ENCODE assay signal across 14 cellular contexts in genomic region chr2:46337208-46337994, GRCh38. TPM values are rescaled to one million over a fixed set of nuclear protein-coding genes. Genes with fewer than 3 reads are reported as not detected.
A peak's percentile ranks its signal among the peaks of the same experiment; 100 is the strongest.
DNase-seq lines count a peak whose midpoint lies in the region; ATAC-seq, FAIRE-seq and TF ChIP-seq lines count a peak whose summit lies in the region.
"Had no signal": no experiment of that assay in that cellular context is flagged by ENCODE, and none has a peak within 500 bp of the region (broad histone marks: within the 10 kb centered on the region; RNA-seq: fewer than 3 reads in every experiment).

No MANE protein-coding gene starts in this region.

- CTCF ChIA-PET in mammary epithelial cell (lab: Charles Lee; ENCODE audit: low non-redundant PET), result interaction anchor here (0.6 kb wide), 1 partner anchor 41 kb away, joined by 8 read pairs; no protein-coding TSS in a partner anchor

- no peaks in the 10 kb centered on the region for H4K20me1 ChIP-seq in mammary epithelial cell (ENCODE audit: insufficient read depth, low read length)

- dilution Hi-C loops in mammary epithelial cell (cut with HindIII; ENCODE audit: low sequenced_read_pairs), result no loop called here

- H3K9me3 ChIP-seq in heart right ventricle (no peaks in the 10 kb centered on the region), mammary epithelial cell (replicated peaks; ENCODE audit: insufficient read depth, low read length) (no peaks in the 10 kb centered on the region), mucosa of stomach (ENCODE audit: control insufficient read depth, low read length) (no peaks in the 10 kb centered on the region), upper lobe of left lung (no peaks in the 10 kb centered on the region)

- no peaks in the 10 kb centered on the region for H3K36me3 ChIP-seq in heart right ventricle
- no peaks in the 10 kb centered on the region for H3K36me3 ChIP-seq in mammary epithelial cell (ENCODE audit: insufficient read depth, low read length)
- no peaks in the 10 kb centered on the region for H3K36me3 ChIP-seq in mucosa of stomach (ENCODE audit: control insufficient read depth, insufficient read depth, low read length)
- peaks cover 0 to 5% (median 0%) of the 10 kb centered on the region in 4 donors for H3K36me3 ChIP-seq in upper lobe of left lung

- DNase-seq in heart right ventricle (no peak), Right ventricle myocardium superior (no peak), mammary epithelial cell (peak; percentile 24), upper lobe of left lung (no peak), GM12891 (ENCODE audit: insufficient read length, low spot score) (no peak)
- DNase-seq: activated CD4-positive, CD25-positive, alpha-beta regulatory T cell; AML-193; glutamatergic neuron; Karpas-422 had no signal

- WGBS in heart right ventricle, 2 donors, result 50 to 65% methylated on average over 11 of the region's 11 CpGs
- 29% methylated on average over 9 of the region's 11 CpGs for WGBS in mammary epithelial cell (ENCODE audit: low coverage, missing lambda C conversion rate)
- WGBS in upper lobe of left lung, 2 donors, result 45 to 55% methylated on average over 11 of the region's 11 CpGs

- peaks cover 85% of the 10 kb centered on the region for H3K79me2 ChIP-seq in mammary epithelial cell (ENCODE audit: insufficient read depth, low read length)

- H3K27ac ChIP-seq in heart right ventricle (peak overlapping the region; percentile 30 to 91 (median 85)), mammary epithelial cell (ENCODE audit: insufficient read depth, low read depth, low read length) (no peak overlapping the region), upper lobe of left lung (peak overlapping the region; percentile 70 to 83 (median 78))

- no peak for TF ChIP-seq POLR2A in upper lobe of left lung (IDR thresholded peaks at IDR 0.05)
- no peak for TF ChIP-seq POLR2A in GM12891 (IDR thresholded peaks at IDR 0.05; ENCODE audit: low read depth, low read length)

- TF ChIP-seq CTCF in heart right ventricle (IDR thresholded peaks at IDR 0.05), result no peak
- peak in 1 of 2 donors; percentile 23 for TF ChIP-seq CTCF in mammary epithelial cell (conservative IDR thresholded peaks at IDR 0.05 in 1 of 2, IDR thresholded peaks at IDR 0.05 in 1 of 2; ENCODE audit: extremely low read depth in 1 of 2, insufficient read depth in 1 of 2, low read depth in 1 of 2, low read length in 2 of 2)
- no peak for TF ChIP-seq CTCF in upper lobe of left lung (IDR thresholded peaks at IDR 0.05)

- no peak overlapping the region for H3K4me3 ChIP-seq in heart right ventricle
- no peak overlapping the region for H3K4me3 ChIP-seq in mammary epithelial cell (replicated peaks in 1 of 3; ENCODE audit: insufficient read depth in 1 of 3, low read depth in 2 of 3, low read length in 3 of 3)
- no peak overlapping the region for H3K4me3 ChIP-seq in mucosa of stomach (ENCODE audit: low read length)
- H3K4me3 ChIP-seq in upper lobe of left lung, result no peak overlapping the region

- H2AFZ ChIP-seq in mammary epithelial cell (ENCODE audit: low read depth, low read length), result no peak overlapping the region

- BruUV-seq in mammary epithelial cell (replicated peaks; lab: Mats Ljungman, UMichigan), result no TSS peak

- peaks cover 56 to 100% (median 100%) of the 10 kb centered on the region in 9 donors for H3K4me1 ChIP-seq in heart right ventricle
- peaks cover 57% of the 10 kb centered on the region for H3K4me1 ChIP-seq in mammary epithelial cell (ENCODE audit: insufficient read depth, low read length)
- H3K4me1 ChIP-seq in mucosa of stomach (ENCODE audit: control insufficient read depth, insufficient read depth, low read length), result peaks cover 89% of the 10 kb centered on the region
- peaks cover 91 to 97% (median 93%) of the 10 kb centered on the region in 4 donors for H3K4me1 ChIP-seq in upper lobe of left lung

- H3K9ac ChIP-seq in mammary epithelial cell (ENCODE audit: insufficient read depth, low read length) (no peak overlapping the region), mucosa of stomach (ENCODE audit: low read length) (peak overlapping the region; percentile 6)

- TF ChIP-seq EP300 in upper lobe of left lung (IDR thresholded peaks at IDR 0.05), result no peak

- in situ Hi-C loops in mammary epithelial cell (cut with MboI; ENCODE audit: low sequenced_read_pairs in 2 of 2), result no loop called here

- no peak for ATAC-seq in heart right ventricle
- no peak for ATAC-seq in Right ventricle myocardium superior (ENCODE audit: poor library complexity)
- ATAC-seq in upper lobe of left lung (ENCODE audit: low FRiP score in 2 of 2), result no peak
- no peak for ATAC-seq in HG02885 (IDR thresholded peaks at IDR 0.05; ENCODE audit: poor library complexity, unreplicated experiment)
- no peak for ATAC-seq in GM21619 (IDR thresholded peaks at IDR 0.05; ENCODE audit: unreplicated experiment)
- ATAC-seq: stimulated activated effector memory CD8-positive, alpha-beta T cell treated with anti-CD3 and anti-CD28 coated beads, Interleukin-12 subunit alpha, Interleukin-12 subunit beta, amount 100 ng/mL, for 72 hours had no signal

- H3K27me3 ChIP-seq in heart right ventricle (no peaks in the 10 kb centered on the region), mammary epithelial cell (ENCODE audit: insufficient read depth, low read length) (no peaks in the 10 kb centered on the region), mucosa of stomach (ENCODE audit: control insufficient read depth, insufficient read depth, low read length) (no peaks in the 10 kb centered on the region), upper lobe of left lung (no peaks in the 10 kb centered on the region)

- intact Hi-C loops in heart right ventricle (cut with DNase I), result loop anchor here in 5 of 10 donors (5.0 kb wide), 2 partner anchors 35 to 40 kb away; partner anchors contain the start of gene EPAS1 (in 3 of the 5)
- intact Hi-C loops in Right ventricle myocardium superior (cut with DNase I), result no loop called here
- intact Hi-C loops in mammary epithelial cell (cut with micrococcal nuclease), result no loop called here

- no peak overlapping the region for H3K4me2 ChIP-seq in mammary epithelial cell (ENCODE audit: insufficient read depth, low read depth, low read length)

- no peak for FAIRE-seq in GM12891 (lab: Jason Lieb, UNC)
- FAIRE-seq: H54 had no signal

TF ChIP-seq in GM12891, 5 proteins besides CTCF, POLR2A, EP300 and RAD21:
- no peak for TF ChIP-seq POU2F2 (IDR thresholded peaks at IDR 0.05; ENCODE audit: low read depth, low read length)
- no peak for TF ChIP-seq SPI1 (IDR thresholded peaks at IDR 0.05; ENCODE audit: low read depth, low read length)
- no peak for TF ChIP-seq POLR2AphosphoS5 (IDR thresholded peaks at IDR 0.05; ENCODE audit: low read depth, low read length)
- TF ChIP-seq TAF1 (IDR thresholded peaks at IDR 0.05; ENCODE audit: low read depth, low read length), result no peak
- TF ChIP-seq PAX5 (IDR thresholded peaks at IDR 0.05; ENCODE audit: insufficient read depth, low read length, severe bottlenecking), result no peak

RNA-seq across cellular contexts. Expression of gene EPAS1, which starts 40.2 kb away (rescaled TPM):
- total RNA-seq in heart right ventricle (100 to 1,000 TPM; 176 to 415 (median 210) TPM), Right ventricle myocardium superior (200 TPM), mammary epithelial cell (100 to 1,000 TPM; 130 to 174 TPM), upper lobe of left lung (1,000 to 10,000 TPM in 4 of 6 donors, 100 to 1,000 TPM in 2; 440 to 1,878 (median 1,131) TPM)
- polyA plus RNA-seq in heart right ventricle (100 to 1,000 TPM; 112 to 119 TPM), mammary epithelial cell (182 TPM)
- 153 TPM for polyA minus RNA-seq in mammary epithelial cell
- 0.14 TPM for polyA plus RNA-seq in GM12891 (2012; ENCODE audit: low read depth, missing spikeins)
